ENCODE assay signal across 15 cellular contexts in the genomic region with DNA sequence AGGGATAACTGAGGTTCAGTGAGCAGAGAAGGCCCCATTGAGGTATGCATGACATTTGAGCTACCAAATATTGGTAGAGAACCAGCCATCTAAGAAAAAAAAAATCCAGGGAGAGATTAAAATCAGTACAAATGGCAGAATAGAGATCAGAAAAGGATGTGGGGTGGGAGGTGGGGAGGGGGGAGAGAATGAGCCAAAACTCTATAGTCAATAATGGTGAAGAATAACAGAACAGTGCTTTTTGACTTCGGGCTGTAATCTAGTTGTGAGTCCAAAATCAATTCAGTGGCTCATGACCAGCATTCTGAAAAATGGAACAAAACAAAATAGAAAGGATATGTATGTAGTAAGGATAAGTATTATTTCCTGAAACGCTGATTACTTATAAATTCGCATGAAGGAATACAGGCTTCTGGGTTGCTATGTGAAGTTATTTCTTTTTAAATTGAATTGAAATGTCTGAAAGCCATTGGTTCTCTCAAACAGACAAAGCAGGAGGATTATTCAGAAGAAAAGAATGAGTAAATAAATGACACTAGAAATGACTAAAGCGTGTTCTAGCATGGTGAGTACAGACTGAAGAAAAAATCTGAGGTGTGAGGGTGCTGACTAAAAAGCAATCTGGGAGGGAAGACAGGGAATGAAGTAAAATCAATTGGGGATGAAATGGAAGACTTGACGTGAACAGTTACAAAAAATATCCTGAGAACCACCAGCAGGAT.
A peak's percentile ranks its signal among the peaks of the same experiment; 100 is the strongest.
DNase-seq lines count a peak whose midpoint lies in the region; ATAC-seq and TF ChIP-seq lines count a peak whose summit lies in the region.
"Had no signal": no experiment of that assay in that cellular context is flagged by ENCODE, and none has a peak within 500 bp of the region (broad histone marks: within the 10 kb centered on the region; RNA-seq: fewer than 3 reads in every experiment).

No MANE protein-coding gene starts in this region.

- no peak overlapping the region for H3K4me3 ChIP-seq in sigmoid colon
- H3K4me3 ChIP-seq: Peyer's patch, upper lobe of left lung had no signal

- no peaks in the 10 kb centered on the region for H3K27me3 Mint-ChIP-seq in chondrocyte (ENCODE audit: low read depth)

- intact Hi-C loops in sigmoid colon (cut with DNase I): no loop called here

- H3K27ac ChIP-seq in sigmoid colon: no peak overlapping the region
- H3K27ac ChIP-seq: 22Rv1, Peyer's patch, upper lobe of left lung had no signal

- no peak for TF ChIP-seq EP300 in sigmoid colon (IDR thresholded peaks at IDR 0.05)

- peaks cover 6% of the 10 kb centered on the region for H3K36me3 Mint-ChIP-seq in chondrocyte (ENCODE audit: low read depth)

- no peak for TF ChIP-seq POLR2A in sigmoid colon (IDR thresholded peaks at IDR 0.05)

- H3K4me1 Mint-ChIP-seq in chondrocyte (ENCODE audit: low read depth): peaks cover 27% of the 10 kb centered on the region

- no peak for DNase-seq in activated CD4-positive, CD25-positive, alpha-beta regulatory T cell treated with anti-CD3 and anti-CD28 coated beads, Interleukin-2, amount 50 U/mL, for 72 hours
- peak; percentile 20 for DNase-seq in HT1080 (ENCODE audit: low read depth)
- DNase-seq in chondrocyte (ENCODE audit: low spot score): no peak
- peak; percentile 28 for DNase-seq in non-pigmented ciliary epithelial cell (ENCODE audit: low read depth)
- DNase-seq in NCI-H748 treated with DMSO at 0.1 percent for 48 hours (lab: John Stamatoyannopoulos, UW): no peak
- no peak for DNase-seq in sigmoid colon
- DNase-seq: H7; NCI-H446 treated with DMSO at 0.1 percent for 48 hours; Peyer's patch; stimulated activated CD4-positive, alpha-beta T cell treated with anti-CD3 and anti-CD28 coated beads, Interleukin-15, amount 100 ng/mL, for 24 hours; stimulated activated CD8-positive, alpha-beta memory T cell treated with anti-CD3 and anti-CD28 coated beads, Interleukin-4, amount 100 ng/mL, for 48 hours; upper lobe of left lung had no signal

- peaks cover 0 to 11% (median 5%) of the 10 kb centered on the region in 4 donors for H3K4me1 ChIP-seq in sigmoid colon
- H3K4me1 ChIP-seq: Peyer's patch, upper lobe of left lung had no signal

- TF ChIP-seq CTCF in chondrocyte (IDR thresholded peaks at IDR 0.05) (no peak), sigmoid colon (IDR thresholded peaks at IDR 0.05) (no peak)

- H3K9me3 Mint-ChIP-seq in chondrocyte (ENCODE audit: low read depth): no peaks in the 10 kb centered on the region

- peak overlapping the region; percentile 46 for H3K27ac Mint-ChIP-seq in chondrocyte (ENCODE audit: unreplicated experiment)

- no peaks in the 10 kb centered on the region for H3K9me3 ChIP-seq in sigmoid colon
- H3K9me3 ChIP-seq: Peyer's patch, upper lobe of left lung had no signal

- H3K36me3 ChIP-seq in sigmoid colon: peaks cover 0 to 7% (median 0%) of the 10 kb centered on the region in 4 donors

- WGBS in sigmoid colon, 2 donors: 89% methylated on average over 5 of the region's 5 CpGs

- ATAC-seq in activated CD4-positive, CD25-positive, alpha-beta regulatory T cell treated with anti-CD3 and anti-CD28 coated beads, Interleukin-2, amount 50 U/mL, for 24 hours: peak; percentile 21 to 88
- no peak for ATAC-seq in HG03135 (IDR thresholded peaks at IDR 0.05; ENCODE audit: unreplicated experiment)

- no peak overlapping the region for H3K4me3 Mint-ChIP-seq in chondrocyte (ENCODE audit: unreplicated experiment)

- H3K27me3 ChIP-seq in sigmoid colon: no peaks in the 10 kb centered on the region
- H3K27me3 ChIP-seq: Peyer's patch, upper lobe of left lung had no signal

Comparison
In these comparisons a context has a peak if more than half of its experiments do, and no peak if none do; other contexts are left out.
1. DNase-seq: peak in HT1080 (single experiment) and non-pigmented ciliary epithelial cell (single experiment); none in activated CD4-positive, CD25-positive, alpha-beta regulatory T cell treated with anti-CD3 and anti-CD28 coated beads, Interleukin-2, amount 50 U/mL, for 72 hours (single experiment), chondrocyte (single experiment), NCI-H748 treated with DMSO at 0.1 percent for 48 hours (single experiment) and sigmoid colon (single experiment).